ENCODE assay signal across 2 cellular contexts in the genomic region with DNA sequence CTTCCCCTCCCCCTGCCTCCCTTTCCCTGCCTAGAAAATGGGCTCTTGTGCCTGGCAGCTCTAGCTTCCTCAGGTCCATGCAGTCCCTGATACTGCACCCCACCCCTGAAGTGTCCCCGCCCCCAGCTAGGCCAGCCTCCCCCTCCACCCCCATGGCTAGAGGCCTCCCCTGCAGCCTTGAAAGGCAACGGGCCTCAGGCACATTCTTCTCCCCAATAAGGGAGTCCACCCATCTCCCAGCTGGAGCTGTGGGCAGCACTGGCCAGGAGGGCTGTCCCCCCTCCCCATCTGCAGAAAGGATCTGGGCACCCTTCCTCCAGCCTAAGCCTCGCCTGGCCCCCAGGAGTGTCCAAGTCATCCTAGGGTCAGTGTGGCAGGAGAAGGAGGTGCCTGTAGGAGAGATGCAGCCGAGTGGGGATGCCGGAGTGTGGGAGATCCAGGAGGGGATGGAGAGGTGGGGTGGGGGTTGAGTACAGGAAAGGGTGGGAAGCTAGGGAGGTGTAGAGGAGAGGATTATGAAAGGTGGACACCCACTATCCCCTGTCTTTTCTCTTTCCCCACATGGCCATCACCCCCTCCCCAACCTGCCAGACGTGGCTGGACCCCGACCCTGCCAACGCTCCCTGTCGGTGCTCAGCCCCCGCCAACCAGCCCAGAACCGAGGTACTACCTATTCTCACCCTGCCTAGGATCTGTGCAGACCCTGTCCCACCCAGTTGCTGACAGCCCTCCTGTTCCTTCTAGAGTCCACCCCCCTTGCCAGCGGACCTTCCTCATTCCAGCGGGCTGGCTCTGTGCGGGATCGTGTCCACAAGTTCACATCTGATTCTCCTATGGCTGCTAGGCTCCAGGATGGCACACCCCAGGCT.
TF ChIP-seq lines count a peak whose summit lies in the region.

No MANE protein-coding gene starts in this region.

TF ChIP-seq in SK-N-SH, 30 proteins besides CTCF, POLR2A, EP300 and RAD21 (continued from another document):
- TF ChIP-seq NFIC (IDR thresholded peaks at IDR 0.05; ENCODE audit: borderline replicate concordance) (no peak), ELF1 (IDR thresholded peaks at IDR 0.05) (no peak), RCOR1 (IDR thresholded peaks at IDR 0.05; ENCODE audit: low read length) (no peak), MXI1 (IDR thresholded peaks at IDR 0.05; ENCODE audit: low read depth, low read length) (no peak), YY1 (IDR thresholded peaks at IDR 0.05; ENCODE audit: low read depth) (no peak), IRF3 (IDR thresholded peaks at IDR 0.05; ENCODE audit: low read depth, low read length) (no peak), ZBTB33 (IDR thresholded peaks at IDR 0.05; ENCODE audit: borderline replicate concordance, low read depth) (no peak), RXRA (IDR thresholded peaks at IDR 0.05; ENCODE audit: borderline replicate concordance, low read depth) (no peak)
- TF ChIP-seq, protein P1, sequence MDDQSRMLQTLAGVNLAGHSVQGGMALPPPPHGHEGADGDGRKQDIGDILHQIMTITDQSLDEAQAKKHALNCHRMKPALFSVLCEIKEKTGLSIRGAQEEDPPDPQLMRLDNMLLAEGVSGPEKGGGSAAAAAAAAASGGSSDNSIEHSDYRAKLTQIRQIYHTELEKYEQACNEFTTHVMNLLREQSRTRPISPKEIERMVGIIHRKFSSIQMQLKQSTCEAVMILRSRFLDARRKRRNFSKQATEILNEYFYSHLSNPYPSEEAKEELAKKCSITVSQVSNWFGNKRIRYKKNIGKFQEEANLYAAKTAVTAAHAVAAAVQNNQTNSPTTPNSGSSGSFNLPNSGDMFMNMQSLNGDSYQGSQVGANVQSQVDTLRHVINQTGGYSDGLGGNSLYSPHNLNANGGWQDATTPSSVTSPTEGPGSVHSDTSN (IDR thresholded peaks at IDR 0.05): no peak
- TF ChIP-seq, protein P2, sequence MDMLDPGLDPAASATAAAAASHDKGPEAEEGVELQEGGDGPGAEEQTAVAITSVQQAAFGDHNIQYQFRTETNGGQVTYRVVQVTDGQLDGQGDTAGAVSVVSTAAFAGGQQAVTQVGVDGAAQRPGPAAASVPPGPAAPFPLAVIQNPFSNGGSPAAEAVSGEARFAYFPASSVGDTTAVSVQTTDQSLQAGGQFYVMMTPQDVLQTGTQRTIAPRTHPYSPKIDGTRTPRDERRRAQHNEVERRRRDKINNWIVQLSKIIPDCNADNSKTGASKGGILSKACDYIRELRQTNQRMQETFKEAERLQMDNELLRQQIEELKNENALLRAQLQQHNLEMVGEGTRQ (IDR thresholded peaks at IDR 0.05; ENCODE audit: borderline replicate concordance, low read depth, low read length): no peak

TF ChIP-seq in SK-N-SH treated with all-trans-retinoic acid at 6 μM for 48 hours, 23 proteins besides CTCF, POLR2A, EP300 and RAD21 (continued from another document):
- TF ChIP-seq, protein P3, sequence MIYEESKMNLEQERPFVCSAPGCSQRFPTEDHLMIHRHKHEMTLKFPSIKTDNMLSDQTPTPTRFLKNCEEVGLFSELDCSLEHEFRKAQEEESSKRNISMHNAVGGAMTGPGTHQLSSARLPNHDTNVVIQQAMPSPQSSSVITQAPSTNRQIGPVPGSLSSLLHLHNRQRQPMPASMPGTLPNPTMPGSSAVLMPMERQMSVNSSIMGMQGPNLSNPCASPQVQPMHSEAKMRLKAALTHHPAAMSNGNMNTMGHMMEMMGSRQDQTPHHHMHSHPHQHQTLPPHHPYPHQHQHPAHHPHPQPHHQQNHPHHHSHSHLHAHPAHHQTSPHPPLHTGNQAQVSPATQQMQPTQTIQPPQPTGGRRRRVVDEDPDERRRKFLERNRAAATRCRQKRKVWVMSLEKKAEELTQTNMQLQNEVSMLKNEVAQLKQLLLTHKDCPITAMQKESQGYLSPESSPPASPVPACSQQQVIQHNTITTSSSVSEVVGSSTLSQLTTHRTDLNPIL (CRISPR knock-in tag; IDR thresholded peaks at IDR 0.05; ENCODE audit: low read depth): no peak
- TF ChIP-seq CSRNP3 (CRISPR knock-in tag; IDR thresholded peaks at IDR 0.05): no peak
- TF ChIP-seq ISL1 (CRISPR knock-in tag; IDR thresholded peaks at IDR 0.05): no peak
- no peak for TF ChIP-seq TOX (CRISPR knock-in tag; IDR thresholded peaks at IDR 0.05; ENCODE audit: borderline replicate concordance)
- TF ChIP-seq RARB (CRISPR knock-in tag; IDR thresholded peaks at IDR 0.05): no peak
- TF ChIP-seq TSHZ2 (CRISPR knock-in tag; IDR thresholded peaks at IDR 0.05): no peak
- no peak for TF ChIP-seq ZNF8 (CRISPR knock-in tag; IDR thresholded peaks at IDR 0.05)
- TF ChIP-seq ZNF565 (CRISPR knock-in tag; conservative IDR thresholded peaks at IDR 0.05; ENCODE audit: low read depth): no peak
- TF ChIP-seq OSR1 (CRISPR knock-in tag; IDR thresholded peaks at IDR 0.05): no peak
- no peak for TF ChIP-seq ZNF70 (CRISPR knock-in tag; IDR thresholded peaks at IDR 0.05)
- no peak for TF ChIP-seq PPARA (CRISPR knock-in tag; IDR thresholded peaks at IDR 0.05; ENCODE audit: borderline replicate concordance)
- TF ChIP-seq CSDC2 (CRISPR knock-in tag; IDR thresholded peaks at IDR 0.05): no peak
- TF ChIP-seq ARNTL (CRISPR knock-in tag; IDR thresholded peaks at IDR 0.05; ENCODE audit: borderline replicate concordance, low read depth): no peak
- TF ChIP-seq ZC3H10 (CRISPR knock-in tag; IDR thresholded peaks at IDR 0.05): no peak
- TF ChIP-seq PATZ1 (CRISPR knock-in tag; IDR thresholded peaks at IDR 0.05; ENCODE audit: borderline replicate concordance): no peak
- no peak for TF ChIP-seq BACH2 (CRISPR knock-in tag; IDR thresholded peaks at IDR 0.05; ENCODE audit: borderline replicate concordance)
- TF ChIP-seq SNAI2 (CRISPR knock-in tag; IDR thresholded peaks at IDR 0.05): no peak
